ENCODE assay signal across 10 cellular contexts in genomic region chr12:27305673-27306504, GRCh38. TPM values are rescaled to one million over a fixed set of nuclear protein-coding genes. Genes with fewer than 3 reads are reported as not detected.
DNase-seq lines count a peak whose midpoint lies in the region; TF ChIP-seq lines count a peak whose summit lies in the region.
"Had no signal": no experiment of that assay in that cellular context is flagged by ENCODE, and none has a peak within 500 bp of the region (broad histone marks: within the 10 kb centered on the region; RNA-seq: fewer than 3 reads in every experiment).

No MANE protein-coding gene starts in this region.

- H3K79me2 ChIP-seq in OCI-LY3 (ENCODE audit: low read length) = peaks cover 44% of the 10 kb centered on the region

- peaks cover 58% of the 10 kb centered on the region for H3K4me1 ChIP-seq in OCI-LY3 (ENCODE audit: low read length)

- no peaks in the 10 kb centered on the region for H3K9me3 ChIP-seq in OCI-LY3 (ENCODE audit: insufficient read depth, low read length)

- H3K36me3 Mint-ChIP-seq in HFFc6 (ENCODE audit: low read depth) = no peaks in the 10 kb centered on the region
- H3K36me3 Mint-ChIP-seq in nephron progenitor cell (ENCODE audit: low read depth) = peaks cover 36% of the 10 kb centered on the region

- peaks cover 14% of the 10 kb centered on the region for H3K4me1 Mint-ChIP-seq in HFFc6 (ENCODE audit: low read depth)
- H3K4me1 Mint-ChIP-seq in nephron progenitor cell = no peaks in the 10 kb centered on the region

- H3K9ac ChIP-seq in OCI-LY3 (ENCODE audit: low read length) = peak overlapping the region; percentile 21; the same call in 1 of the 2 replicates

- H4K20me1 ChIP-seq in OCI-LY3 (ENCODE audit: insufficient read depth, low read length) = no peaks in the 10 kb centered on the region

- no peak overlapping the region for H3K4me2 ChIP-seq in OCI-LY3 (ENCODE audit: low read length)

- H3K27ac ChIP-seq in OCI-LY3 (ENCODE audit: low read length) = peak overlapping the region; percentile 61
- H3K27ac ChIP-seq in dorsolateral prefrontal cortex = peak overlapping the region in 3 of 59 donors; percentile 3 to 14 (median 12)

- intact Hi-C loops in dorsolateral prefrontal cortex (cut with DNase I) = loop anchor here (5.0 to 10.0 kb wide), 3 partner anchors 61 to 451 kb away; partner anchors contain the start of gene STK38L (in 1 of the 2)

- no peak overlapping the region for H3K4me3 Mint-ChIP-seq in HFFc6
- no peak overlapping the region for H3K4me3 Mint-ChIP-seq in nephron progenitor cell
- H3K4me3 Mint-ChIP-seq: dendritic cell treated with granulocyte-macrophage colony-stimulating factor and Interleukin-4, amounts not matched to agents 40 ng/mL and 50 ng/mL, for 4 days; stimulated activated naive CD8-positive, alpha-beta T cell treated with anti-CD3 and anti-CD28 coated beads, Interleukin-15, Interleukin-2, amounts not matched to agents 100 ng/mL and 50 ng/mL, for 24 hours had no signal

- DNase-seq in AG08395 (ENCODE audit: low spot score) (peak; percentile 30), HFFc6 (peak; percentile 22), dorsolateral prefrontal cortex (no peak), nephron progenitor cell (no peak), iPS-NIHi11 (ENCODE audit: low spot score) (no peak), 8988T (no peak)
- DNase-seq in stimulated activated CD4-positive, alpha-beta T cell treated with anti-CD3 and anti-CD28 coated beads, Interleukin-4, amount 100 ng/mL, for 1 hour = no peak

- H3K9me3 Mint-ChIP-seq in HFFc6 = no peaks in the 10 kb centered on the region
- H3K9me3 Mint-ChIP-seq in nephron progenitor cell = no peaks in the 10 kb centered on the region
- H3K9me3 Mint-ChIP-seq: dendritic cell treated with granulocyte-macrophage colony-stimulating factor and Interleukin-4, amounts not matched to agents 40 ng/mL and 50 ng/mL, for 4 days; stimulated activated naive CD8-positive, alpha-beta T cell treated with anti-CD3 and anti-CD28 coated beads, Interleukin-15, Interleukin-2, amounts not matched to agents 100 ng/mL and 50 ng/mL, for 24 hours had no signal

- H3K36me3 ChIP-seq in OCI-LY3 (replicated peaks; ENCODE audit: low read depth, low read length) = peaks cover 46% of the 10 kb centered on the region

- H3K27me3 Mint-ChIP-seq in HFFc6 (ENCODE audit: insufficient read depth) (no peaks in the 10 kb centered on the region), nephron progenitor cell (ENCODE audit: low read depth, poor library complexity) (no peaks in the 10 kb centered on the region)
- H3K27me3 Mint-ChIP-seq: dendritic cell treated with granulocyte-macrophage colony-stimulating factor and Interleukin-4, amounts not matched to agents 40 ng/mL and 50 ng/mL, for 4 days; stimulated activated naive CD8-positive, alpha-beta T cell treated with anti-CD3 and anti-CD28 coated beads, Interleukin-15, Interleukin-2, amounts not matched to agents 100 ng/mL and 50 ng/mL, for 24 hours had no signal

- H3K27ac Mint-ChIP-seq in HFFc6 (no peak overlapping the region), nephron progenitor cell (no peak overlapping the region)
- H3K27ac Mint-ChIP-seq: dendritic cell treated with granulocyte-macrophage colony-stimulating factor and Interleukin-4, amounts not matched to agents 40 ng/mL and 50 ng/mL, for 4 days; stimulated activated naive CD8-positive, alpha-beta T cell treated with anti-CD3 and anti-CD28 coated beads, Interleukin-15, Interleukin-2, amounts not matched to agents 100 ng/mL and 50 ng/mL, for 24 hours had no signal

- H3K4me3 ChIP-seq in OCI-LY3 (ENCODE audit: low read length) (no peak overlapping the region), dorsolateral prefrontal cortex (no peak overlapping the region)

- TF ChIP-seq CTCF in HFFc6 (IDR thresholded peaks at IDR 0.05) = peak; percentile 87
- peak; percentile 55 for TF ChIP-seq CTCF in OCI-LY3 (IDR thresholded peaks at IDR 0.05; ENCODE audit: low read depth, low read length)
- TF ChIP-seq CTCF in dorsolateral prefrontal cortex (IDR thresholded peaks at IDR 0.05 in 54 of 56, conservative IDR thresholded peaks at IDR 0.05 in 2 of 56; ENCODE audit: low read depth in 1 of 56, partially characterized antibody in 56 of 56) = peak; percentile 43 to 89 (median 66)
- peak; percentile 56 for TF ChIP-seq CTCF in nephron progenitor cell (IDR thresholded peaks at IDR 0.05)

- H3K27me3 ChIP-seq in OCI-LY3 (ENCODE audit: low read depth, low read length) = no peaks in the 10 kb centered on the region
- no peaks in the 10 kb centered on the region for H3K27me3 ChIP-seq in dorsolateral prefrontal cortex

- no peak overlapping the region for H2AFZ ChIP-seq in OCI-LY3 (ENCODE audit: low read depth, low read length)

RNA-seq across cellular contexts. Expression of gene BMAL2, which starts 26.7 kb away (rescaled TPM):
- 10 to 100 TPM; 23.1 to 47.1 (median 39.9) TPM for total RNA-seq in HFFc6 (2021; fragmentation: NEBNext Ultra II Directional; extraction: Animal tissue kit (Norgen Biotek cat#: 25700))
- total RNA-seq in dorsolateral prefrontal cortex = 10 to 100 TPM in 119 of 120 experiments, 1 to 10 TPM in 1; 9.8 to 39.9 (median 25.3) TPM

Comparison
In these comparisons a context has a peak if more than half of its experiments do, and no peak if none do; other contexts are left out.
1. DNase-seq: peak in AG08395 (single experiment) and HFFc6 (single experiment); none in dorsolateral prefrontal cortex (0 of 10), nephron progenitor cell (single experiment), stimulated activated CD4-positive, alpha-beta T cell treated with anti-CD3 and anti-CD28 coated beads, Interleukin-4, amount 100 ng/mL, for 1 hour (single experiment), iPS-NIHi11 (single experiment) and 8988T (single experiment).
2. Peak in every context shown above with its lines, with median percentiles within 50 percentile points of each other: CTCF ChIP-seq.